11 cellular contexts compared by ENCODE assay signal in genomic region chr1:205293350-205294074, GRCh38. TPM values are rescaled to one million over a fixed set of nuclear protein-coding genes. Genes with fewer than 3 reads are reported as not detected.
DNase-seq lines count a peak whose midpoint lies in the region; ATAC-seq, FAIRE-seq and TF ChIP-seq lines count a peak whose summit lies in the region.
"Had no signal": no experiment of that assay in that cellular context is flagged by ENCODE, and none has a peak within 500 bp of the region (broad histone marks: within the 10 kb centered on the region; RNA-seq: fewer than 3 reads in every experiment).

No MANE protein-coding gene starts in this region.

- no peaks in the 10 kb centered on the region for H4K20me1 ChIP-seq in astrocyte (ENCODE audit: insufficient read depth, low read length)

- WGBS in small intestine, 3 donors = 90 to 98% (median 95%) methylated on average over 10 of the region's 10 CpGs

- no peaks in the 10 kb centered on the region for H3K9me3 Mint-ChIP-seq in astrocyte (ENCODE audit: unreplicated experiment)
- no peaks in the 10 kb centered on the region for H3K9me3 Mint-ChIP-seq in activated T-helper 2 cell treated with anti-CD3 and anti-CD28 coated beads, Interferon-gamma antibody, Interleukin-2, Interleukin-4, amounts not matched to agents 10 μg/mL and 5 μg/mL and 100 μg/mL, durations not matched to agents 14 hours and 24 hours and 36 hours

- no peak for FAIRE-seq in astrocyte (lab: Jason Lieb, UNC)
- FAIRE-seq in kidney (lab: Jason Lieb, UNC) = no peak
- no peak for FAIRE-seq in small intestine (lab: Jason Lieb, UNC)

- H3K36me3 ChIP-seq in HUES48 (ENCODE audit: control insufficient read depth, insufficient read depth, low read length) (no peaks in the 10 kb centered on the region), astrocyte (ENCODE audit: insufficient read depth, low read length) (no peaks in the 10 kb centered on the region), kidney (ENCODE audit: control insufficient read depth in 1 of 2, insufficient read depth in 2 of 2, low read length in 2 of 2) (no peaks in the 10 kb centered on the region), small intestine (ENCODE audit: control insufficient read depth in 2 of 2, insufficient read depth in 2 of 2, low read length in 2 of 2) (no peaks in the 10 kb centered on the region)
- H3K36me3 ChIP-seq: gastrocnemius medialis had no signal

- H3K4me3 ChIP-seq in HUES48 (ENCODE audit: low read depth, low read length) (no peak overlapping the region), astrocyte (ENCODE audit: insufficient read depth, low read depth, low read length) (no peak overlapping the region), kidney (ENCODE audit: low read length in 2 of 2) (no peak overlapping the region), small intestine (ENCODE audit: low read depth in 1 of 2, low read length in 2 of 2) (no peak overlapping the region)
- H3K4me3 ChIP-seq: gastrocnemius medialis had no signal

- DNase-seq in astrocyte (ENCODE audit: low read depth) (no peak), kidney (no peak), small intestine (no peak), GM13976 (ENCODE audit: low spot score) (no peak), medulla oblongata (ENCODE audit: extremely low spot score) (no peak)
- no peak for DNase-seq in activated T-helper 2 cell treated with anti-CD3 and anti-CD28 coated beads, Interferon-gamma antibody, Interleukin-2, Interleukin-4, amounts not matched to agents 10 μg/mL and 5 μg/mL and 100 μg/mL, durations not matched to agents 14 hours and 24 hours and 36 hours (ENCODE audit: low spot score)
- DNase-seq: DMS 273 treated with DMSO at 0.1 percent for 48 hours, gastrocnemius medialis, NCI-H1694 had no signal

- TF ChIP-seq CTCF in astrocyte (IDR thresholded peaks at IDR 0.05; ENCODE audit: insufficient read depth, low read depth, low read length) = no peak
- TF ChIP-seq CTCF in kidney (IDR thresholded peaks at IDR 0.05; ENCODE audit: borderline replicate concordance, extremely low read depth, insufficient read depth) = no peak
- TF ChIP-seq CTCF in GM13976 (IDR thresholded peaks at IDR 0.05; ENCODE audit: borderline replicate concordance, control extremely low read depth, extremely low read depth, insufficient read depth, missing control alignments) = no peak

- no peaks in the 10 kb centered on the region for H3K36me3 Mint-ChIP-seq in astrocyte (ENCODE audit: low read depth, unreplicated experiment)
- no peaks in the 10 kb centered on the region for H3K36me3 Mint-ChIP-seq in activated T-helper 2 cell treated with anti-CD3 and anti-CD28 coated beads, Interferon-gamma antibody, Interleukin-2, Interleukin-4, amounts not matched to agents 10 μg/mL and 5 μg/mL and 100 μg/mL, durations not matched to agents 14 hours and 24 hours and 36 hours (ENCODE audit: low read depth)

- H3K4me1 ChIP-seq in HUES48 (ENCODE audit: control insufficient read depth, insufficient read depth, low read length) (peaks cover 37% of the 10 kb centered on the region), astrocyte (ENCODE audit: insufficient read depth, low read length) (peaks cover 28% of the 10 kb centered on the region), kidney (ENCODE audit: control insufficient read depth in 1 of 2, insufficient read depth in 1 of 2, low read depth in 1 of 2, low read length in 2 of 2) (peaks cover 25 to 37% of the 10 kb centered on the region in 2 donors), small intestine (ENCODE audit: control insufficient read depth in 2 of 2, insufficient read depth in 1 of 2, low read depth in 1 of 2, low read length in 1 of 2) (peaks cover 8 to 9% of the 10 kb centered on the region in 2 donors)

- H3K27me3 ChIP-seq in HUES48 (ENCODE audit: control insufficient read depth, insufficient read depth, low read length) (no peaks in the 10 kb centered on the region), astrocyte (ENCODE audit: insufficient read depth, low read length) (no peaks in the 10 kb centered on the region), small intestine (ENCODE audit: control insufficient read depth in 2 of 2, insufficient read depth in 2 of 2, low read length in 2 of 2) (no peaks in the 10 kb centered on the region)
- H3K27me3 ChIP-seq: gastrocnemius medialis had no signal

- no peak overlapping the region for H3K4me3 Mint-ChIP-seq in astrocyte (ENCODE audit: unreplicated experiment)
- no peak overlapping the region for H3K4me3 Mint-ChIP-seq in activated T-helper 2 cell treated with anti-CD3 and anti-CD28 coated beads, Interferon-gamma antibody, Interleukin-2, Interleukin-4, amounts not matched to agents 10 μg/mL and 5 μg/mL and 100 μg/mL, durations not matched to agents 14 hours and 24 hours and 36 hours (ENCODE audit: low read depth)

- intact Hi-C loops in kidney (cut with DNase I) = no loop called here
- intact Hi-C loops in activated T-helper 2 cell treated with anti-CD3 and anti-CD28 coated beads, Interferon-gamma antibody, Interleukin-2, Interleukin-4, amounts not matched to agents 10 μg/mL and 5 μg/mL and 100 μg/mL, durations not matched to agents 14 hours and 24 hours and 36 hours (cut with micrococcal nuclease) = no loop called here

- H3K27ac Mint-ChIP-seq in astrocyte (ENCODE audit: unreplicated experiment) = peak overlapping the region; percentile 100
- no peak overlapping the region for H3K27ac Mint-ChIP-seq in activated T-helper 2 cell treated with anti-CD3 and anti-CD28 coated beads, Interferon-gamma antibody, Interleukin-2, Interleukin-4, amounts not matched to agents 10 μg/mL and 5 μg/mL and 100 μg/mL, durations not matched to agents 14 hours and 24 hours and 36 hours

- no peak for ATAC-seq in GM19467 (IDR thresholded peaks at IDR 0.05; ENCODE audit: unreplicated experiment)

- peaks cover 50% of the 10 kb centered on the region for H3K4me1 Mint-ChIP-seq in astrocyte (ENCODE audit: low read depth, unreplicated experiment)
- H3K4me1 Mint-ChIP-seq in activated T-helper 2 cell treated with anti-CD3 and anti-CD28 coated beads, Interferon-gamma antibody, Interleukin-2, Interleukin-4, amounts not matched to agents 10 μg/mL and 5 μg/mL and 100 μg/mL, durations not matched to agents 14 hours and 24 hours and 36 hours (ENCODE audit: low read depth) = peaks cover 23% of the 10 kb centered on the region

- H3K9ac ChIP-seq in HUES48 (ENCODE audit: low read depth, low read length) = peak overlapping the region; percentile 37
- H3K9ac ChIP-seq in astrocyte (ENCODE audit: low read length) = peak overlapping the region; percentile 78
- H3K9ac ChIP-seq in kidney (ENCODE audit: low read length in 2 of 2) = peak overlapping the region in 1 of 2 donors; percentile 13

- H3K9me3 ChIP-seq in HUES48 (ENCODE audit: control insufficient read depth, insufficient read depth, low read length) (no peaks in the 10 kb centered on the region), astrocyte (ENCODE audit: insufficient read depth, low read depth, low read length) (no peaks in the 10 kb centered on the region), kidney (ENCODE audit: control insufficient read depth in 1 of 2, low read length in 2 of 2) (no peaks in the 10 kb centered on the region), small intestine (ENCODE audit: control insufficient read depth, low read depth) (no peaks in the 10 kb centered on the region)
- H3K9me3 ChIP-seq: gastrocnemius medialis had no signal

- H2AFZ ChIP-seq in astrocyte (ENCODE audit: low read depth, low read length) = no peak overlapping the region

- in situ Hi-C loops in GM13976 (cut with MboI; ENCODE audit: low sequenced_read_pairs, unreplicated experiment) = no loop called here

- H3K27ac ChIP-seq in HUES48 (ENCODE audit: low read depth, low read length) (peak overlapping the region; percentile 100), astrocyte (ENCODE audit: low read depth, low read length) (peak overlapping the region; percentile 93), kidney (ENCODE audit: low read depth in 2 of 2, low read length in 2 of 2) (peak overlapping the region; percentile 87 to 94), small intestine (ENCODE audit: low read depth in 1 of 2, low read length in 1 of 2) (peak overlapping the region; percentile 70 to 71)

- H3K4me2 ChIP-seq in astrocyte (ENCODE audit: low read length) = peak overlapping the region; percentile 75

- H3K79me2 ChIP-seq in astrocyte (ENCODE audit: insufficient read depth, low read length) = no peaks in the 10 kb centered on the region

- no peaks in the 10 kb centered on the region for H3K27me3 Mint-ChIP-seq in astrocyte (ENCODE audit: low read depth, unreplicated experiment)
- H3K27me3 Mint-ChIP-seq in activated T-helper 2 cell treated with anti-CD3 and anti-CD28 coated beads, Interferon-gamma antibody, Interleukin-2, Interleukin-4, amounts not matched to agents 10 μg/mL and 5 μg/mL and 100 μg/mL, durations not matched to agents 14 hours and 24 hours and 36 hours (ENCODE audit: low read depth) = peaks cover 13% of the 10 kb centered on the region

RNA-seq across cellular contexts. Expression of gene NUAK2, which starts 28.0 kb away (rescaled TPM):
- total RNA-seq in astrocyte (35.3 and 49.4 TPM in 2 replicates), kidney (19.4 TPM)
- polyA plus RNA-seq in kidney (ENCODE audit: insufficient read depth, low read depth, low replicate concordance) (15.1 TPM), small intestine (10 to 100 TPM in 1 of 3 donors, 1 to 10 TPM in 2; 8.5 to 16.2 (median 8.9) TPM)
- 0.41 and 0.44 TPM in 2 replicates for total RNA-seq in activated T-helper 2 cell treated with anti-CD3 and anti-CD28 coated beads, Interferon-gamma antibody, Interleukin-2, Interleukin-4, amounts not matched to agents 10 μg/mL and 5 μg/mL and 100 μg/mL, durations not matched to agents 14 hours and 24 hours and 36 hours

Comparison
In these comparisons a context has a peak if more than half of its experiments do, and no peak if none do; other contexts are left out.
1. RNA of gene NUAK2, which starts 28.0 kb away (total RNA-seq): 35.3 to 49.4 TPM in astrocyte and 19.4 TPM in kidney (single experiment); 0.41 to 0.44 TPM in activated T-helper 2 cell treated with anti-CD3 and anti-CD28 coated beads, Interferon-gamma antibody, Interleukin-2, Interleukin-4, amounts not matched to agents 10 μg/mL and 5 μg/mL and 100 μg/mL, durations not matched to agents 14 hours and 24 hours and 36 hours; every median in the first group is over 10 times any median in the second.
2. Peak in every context shown above with its lines, with median percentiles within 50 percentile points of each other: H3K27ac ChIP-seq.